ENCODE assay signal across 18 cellular contexts in genomic region chr4:150577786-150578185, GRCh38. TPM values are rescaled to one million over a fixed set of nuclear protein-coding genes. Genes with fewer than 3 reads are reported as not detected.
"Had no signal": no experiment of that assay in that cellular context is flagged by ENCODE, and none has a peak within 500 bp of the region (broad histone marks: within the 10 kb centered on the region; RNA-seq: fewer than 3 reads in every experiment).

No MANE protein-coding gene starts in this region.

- H3K4me3 ChIP-seq: hepatocyte, lower lobe of right lung, right atrium auricular region, skin epidermis, tibial nerve had no signal

- H3K36me3 ChIP-seq: lower lobe of right lung, right atrium auricular region, tibial nerve had no signal

- H3K4me1 ChIP-seq: lower lobe of right lung, tibial nerve had no signal

- ATAC-seq: activated CD4-positive, alpha-beta T cell treated with anti-CD3 and anti-CD28 coated beads for 36 hours; activated naive CD4-positive, alpha-beta T cell treated with anti-CD3 and anti-CD28 coated beads, Interleukin-2, amount 50 U/mL, for 72 hours; lower lobe of right lung; natural killer cell treated with Interleukin-12 subunit alpha and Interleukin-12 subunit beta and Interleukin-15 and Interleukin-18, amount 100 ng/mL, for 72 hours; stimulated activated naive CD8-positive, alpha-beta T cell treated with anti-CD3 and anti-CD28 coated beads, Interleukin-15, Interleukin-2, amounts not matched to agents 100 U/mL and 50 U/mL, for 24 hours; WTC11 had no signal

- H3K4me2 ChIP-seq: hepatocyte had no signal

- H3K4me3 Mint-ChIP-seq: activated CD4-positive, alpha-beta T cell treated with anti-CD3 and anti-CD28 coated beads for 36 hours; activated T-helper 1 cell treated with anti-CD3 and anti-CD28 coated beads, Interleukin-12 subunit alpha, Interleukin-12 subunit beta, Interleukin-2, Interleukin-4 antibody, amounts not matched to agents 30 ng/mL and 10 ng/mL and 1 ng/mL, durations not matched to agents 14 hours and 24 hours and 36 hours; natural killer cell treated with Interleukin-12 subunit alpha and Interleukin-12 subunit beta and Interleukin-15 and Interleukin-18, amount 100 ng/mL, for 72 hours; T-helper 2 cell treated with Interferon-gamma antibody and Interleukin-4, amounts not matched to agents 5 μg/mL and 100 μg/mL, for 36 hours; WTC11 had no signal

- DNase-seq: activated CD4-positive, alpha-beta T cell treated with anti-CD3 and anti-CD28 coated beads for 36 hours; activated CD4-positive, alpha-beta T cell treated with anti-CD3 and anti-CD28 coated beads, Interleukin-2, amount 50 U/mL, for 48 hours; activated gamma-delta T cell treated with Interleukin-2 at 50 U/mL for 16 hours; amniotic stem cell; islet precursor cell; lower lobe of right lung; posterior cingulate gyrus; stimulated activated naive CD8-positive, alpha-beta T cell treated with anti-CD3 and anti-CD28 coated beads, Interleukin-15, Interleukin-2, amounts not matched to agents 100 U/mL and 50 U/mL, for 24 hours; substantia nigra had no signal

- H3K9me3 Mint-ChIP-seq: activated naive CD4-positive, alpha-beta T cell treated with anti-CD3 and anti-CD28 coated beads, Interleukin-2, amount 50 U/mL, for 72 hours; activated T-helper 1 cell treated with anti-CD3 and anti-CD28 coated beads, Interleukin-12 subunit alpha, Interleukin-12 subunit beta, Interleukin-2, Interleukin-4 antibody, amounts not matched to agents 30 ng/mL and 10 ng/mL and 1 ng/mL, durations not matched to agents 14 hours and 24 hours and 36 hours; natural killer cell treated with Interleukin-12 subunit alpha and Interleukin-12 subunit beta and Interleukin-15 and Interleukin-18, amount 100 ng/mL, for 72 hours; T-helper 2 cell treated with Interferon-gamma antibody and Interleukin-4, amounts not matched to agents 5 μg/mL and 100 μg/mL, for 36 hours; WTC11 had no signal

- H3K36me3 Mint-ChIP-seq: WTC11 had no signal

- H3K27me3 Mint-ChIP-seq: activated CD4-positive, alpha-beta T cell treated with anti-CD3 and anti-CD28 coated beads for 36 hours; natural killer cell treated with Interleukin-12 subunit alpha and Interleukin-12 subunit beta and Interleukin-15 and Interleukin-18, amount 100 ng/mL, for 72 hours had no signal

- H3K79me2 ChIP-seq: hepatocyte had no signal

- H3K27ac Mint-ChIP-seq: activated CD4-positive, alpha-beta T cell treated with anti-CD3 and anti-CD28 coated beads for 36 hours; activated naive CD4-positive, alpha-beta T cell treated with anti-CD3 and anti-CD28 coated beads, Interleukin-2, amount 50 U/mL, for 72 hours; activated T-helper 1 cell treated with anti-CD3 and anti-CD28 coated beads, Interleukin-12 subunit alpha, Interleukin-12 subunit beta, Interleukin-2, Interleukin-4 antibody, amounts not matched to agents 30 ng/mL and 10 ng/mL and 1 ng/mL, durations not matched to agents 14 hours and 24 hours and 36 hours; natural killer cell treated with Interleukin-12 subunit alpha and Interleukin-12 subunit beta and Interleukin-15 and Interleukin-18, amount 100 ng/mL, for 72 hours; T-helper 2 cell treated with Interferon-gamma antibody and Interleukin-4, amounts not matched to agents 5 μg/mL and 100 μg/mL, for 36 hours; WTC11 had no signal

- H2AFZ ChIP-seq: hepatocyte had no signal

- H3K9me3 ChIP-seq: lower lobe of right lung, right atrium auricular region had no signal

- H3K27me3 ChIP-seq: right atrium auricular region, tibial nerve had no signal

- H3K27ac ChIP-seq: hepatocyte, lower lobe of right lung, right atrium auricular region, skin epidermis, tibial nerve had no signal

RNA-seq across cellular contexts. Expression of gene MAB21L2, which starts 4.2 kb away (rescaled TPM):
- total RNA-seq: activated CD4-positive, alpha-beta T cell treated with anti-CD3 and anti-CD28 coated beads for 36 hours; activated naive CD4-positive, alpha-beta T cell treated with anti-CD3 and anti-CD28 coated beads, Interleukin-2, amount 50 U/mL, for 72 hours; activated T-helper 1 cell treated with anti-CD3 and anti-CD28 coated beads, Interleukin-12 subunit alpha, Interleukin-12 subunit beta, Interleukin-2, Interleukin-4 antibody, amounts not matched to agents 30 ng/mL and 10 ng/mL and 1 ng/mL, durations not matched to agents 14 hours and 24 hours and 36 hours; lower lobe of right lung; natural killer cell treated with Interleukin-12 subunit alpha and Interleukin-12 subunit beta and Interleukin-15 and Interleukin-18, amount 100 ng/mL, for 72 hours; WTC11 had no signal
